ENCODE assay signal across 27 cellular contexts in the genomic region with DNA sequence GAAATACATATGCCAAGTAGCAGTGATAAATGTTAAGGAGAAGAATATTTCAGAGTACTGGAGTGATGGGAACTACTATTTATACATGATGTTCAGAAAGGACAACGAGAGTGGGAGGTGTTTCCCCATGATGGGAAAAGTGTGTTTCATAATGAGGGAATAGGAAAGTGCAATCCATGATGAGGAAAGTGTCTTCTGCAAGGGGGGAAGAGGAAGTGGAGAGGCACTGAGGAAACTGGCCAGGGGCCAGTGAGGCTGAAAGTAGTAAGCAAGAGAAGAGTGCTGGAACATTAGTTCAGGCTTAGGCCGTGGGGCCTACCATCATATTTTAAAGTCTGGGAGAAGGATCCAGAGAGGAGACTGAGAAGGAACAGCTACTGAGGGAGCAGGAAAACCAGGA.
DNase-seq lines count a peak whose midpoint lies in the region; ATAC-seq and TF ChIP-seq lines count a peak whose summit lies in the region.
"Had no signal": no experiment of that assay in that cellular context is flagged by ENCODE, and none has a peak within 500 bp of the region (broad histone marks: within the 10 kb centered on the region; RNA-seq: fewer than 3 reads in every experiment).

No MANE protein-coding gene starts in this region.

- no peak for TF ChIP-seq EP300 in transverse colon (IDR thresholded peaks at IDR 0.05; ENCODE audit: low read depth)

- DNase-seq in SIG-M5 treated with dmso at 0.1 percent for 504 hours (lab: John Stamatoyannopoulos, UW; ENCODE audit: unreplicated experiment) (peak; percentile 37), SIG-M5 (lab: John Stamatoyannopoulos, UW) (no peak), left lung (peak; percentile 45 to 65), transverse colon (peak; percentile 12), globus pallidus (ENCODE audit: low spot score) (no peak)
- DNase-seq in central memory CD8-positive, alpha-beta T cell (ENCODE audit: low spot score in 2 of 2), result no peak
- DNase-seq in activated CD4-positive, alpha-beta T cell treated with anti-CD3 and anti-CD28 coated beads for 4 hours, result no peak
- DNase-seq in stimulated activated CD4-positive, alpha-beta T cell treated with anti-CD3 and anti-CD28 coated beads, Interleukin-4, amount 100 ng/mL, for 4 hours, result no peak
- DNase-seq: 8988T; activated CD4-positive, alpha-beta T cell treated with anti-CD3 and anti-CD28 coated beads, Interleukin-2, amount 10 ng/mL, durations not matched to agents 24 days and 14 days; activated CD8-positive, alpha-beta memory T cell treated with anti-CD3 and anti-CD28 coated beads for 24 hours; activated T-cell treated with anti-CD3 and anti-CD28 coated beads for 4 hours; brain microvascular endothelial cell; CD4-positive, alpha-beta memory T cell; immature natural killer cell; NCI-H1105 treated with DMSO at 0.1 percent for 48 hours; NCI-H2029; NCI-H526; PC-9; stimulated activated CD4-positive, alpha-beta T cell treated with anti-CD3 and anti-CD28 coated beads, Interleukin-4, amount 100 ng/mL, for 1 hour; WERI-Rb-1 had no signal

- no peak for TF ChIP-seq POLR2A in transverse colon (IDR thresholded peaks at IDR 0.05)

- H3K4me3 ChIP-seq in left lung (no peak overlapping the region), transverse colon (no peak overlapping the region)
- H3K4me3 ChIP-seq: K562, neural progenitor cell, PC-9 had no signal

- in situ Hi-C loops in transverse colon (cut with MboI; ENCODE audit: low pct_ligation_motif_present in 1 of 4, low pct_unique_long_range_greater_than_20kb in 1 of 4, low sequenced_read_pairs in 3 of 4), result no loop called here

- intact Hi-C loops in left lung (cut with DNase I) (no loop called here), transverse colon (cut with DNase I; ENCODE audit: low total_unique reads) (no loop called here)

- H3K4me3 Mint-ChIP-seq in central memory CD8-positive, alpha-beta T cell, result no peak overlapping the region
- H3K4me3 Mint-ChIP-seq: activated CD4-positive, alpha-beta T cell treated with anti-CD3 and anti-CD28 coated beads, Interleukin-2, amount 10 ng/mL, durations not matched to agents 24 days and 14 days; activated naive CD4-positive, alpha-beta T cell treated with anti-CD3 and anti-CD28 coated beads, Interleukin-2, amount 50 U/mL, for 24 hours; CD4-positive, alpha-beta memory T cell; immature natural killer cell; neural progenitor cell; T-helper 2 cell treated with Interferon-gamma antibody and Interleukin-4, amounts not matched to agents 5 μg/mL and 100 μg/mL, for 36 hours had no signal

- H3K9me3 ChIP-seq in left lung (no peaks in the 10 kb centered on the region), transverse colon (no peaks in the 10 kb centered on the region)

- no peaks in the 10 kb centered on the region for H3K9me3 Mint-ChIP-seq in central memory CD8-positive, alpha-beta T cell
- H3K9me3 Mint-ChIP-seq: activated CD4-positive, alpha-beta T cell treated with anti-CD3 and anti-CD28 coated beads, Interleukin-2, amount 10 ng/mL, durations not matched to agents 24 days and 14 days; activated naive CD4-positive, alpha-beta T cell treated with anti-CD3 and anti-CD28 coated beads, Interleukin-2, amount 50 U/mL, for 24 hours; CD4-positive, alpha-beta memory T cell; neural progenitor cell; T-helper 2 cell treated with Interferon-gamma antibody and Interleukin-4, amounts not matched to agents 5 μg/mL and 100 μg/mL, for 36 hours had no signal

- no peaks in the 10 kb centered on the region for H3K36me3 Mint-ChIP-seq in central memory CD8-positive, alpha-beta T cell (ENCODE audit: insufficient read depth)
- H3K36me3 Mint-ChIP-seq: activated naive CD4-positive, alpha-beta T cell treated with anti-CD3 and anti-CD28 coated beads, Interleukin-2, amount 50 U/mL, for 24 hours; CD4-positive, alpha-beta memory T cell; immature natural killer cell; neural progenitor cell had no signal

- ATAC-seq in central memory CD8-positive, alpha-beta T cell (replicated peaks; ENCODE audit: extremely low read depth, poor library complexity, severe bottlenecking), result no peak
- no peak for ATAC-seq in left lung
- ATAC-seq: K562, left lobe of liver, sciatic nerve had no signal

- TF ChIP-seq CTCF in left lung (IDR thresholded peaks at IDR 0.05), result no peak
- no peak for TF ChIP-seq CTCF in transverse colon (IDR thresholded peaks at IDR 0.05)

- no peaks in the 10 kb centered on the region for H3K27me3 Mint-ChIP-seq in central memory CD8-positive, alpha-beta T cell
- H3K27me3 Mint-ChIP-seq: activated CD4-positive, alpha-beta T cell treated with anti-CD3 and anti-CD28 coated beads, Interleukin-2, amount 10 ng/mL, durations not matched to agents 24 days and 14 days; activated naive CD4-positive, alpha-beta T cell treated with anti-CD3 and anti-CD28 coated beads, Interleukin-2, amount 50 U/mL, for 24 hours had no signal

- H3K4me1 Mint-ChIP-seq in central memory CD8-positive, alpha-beta T cell, result no peaks in the 10 kb centered on the region
- H3K4me1 Mint-ChIP-seq: activated CD4-positive, alpha-beta T cell treated with anti-CD3 and anti-CD28 coated beads, Interleukin-2, amount 10 ng/mL, durations not matched to agents 24 days and 14 days; activated naive CD4-positive, alpha-beta T cell treated with anti-CD3 and anti-CD28 coated beads, Interleukin-2, amount 50 U/mL, for 24 hours; immature natural killer cell; neural progenitor cell had no signal

- H3K4me1 ChIP-seq in left lung (peaks cover 0 to 17% of the 10 kb centered on the region in 2 donors), transverse colon (no peaks in the 10 kb centered on the region)

- 64 to 73% methylated on average over 2 of the region's 2 CpGs for WGBS in transverse colon (ENCODE audit: low coverage in 1 of 2), 2 donors

- H3K36me3 ChIP-seq in left lung (peaks cover 0 to 8% of the 10 kb centered on the region in 2 donors), transverse colon (no peaks in the 10 kb centered on the region)
- H3K36me3 ChIP-seq: brain microvascular endothelial cell, neural progenitor cell, WERI-Rb-1 had no signal

- peak overlapping the region; percentile 1 for H3K27ac Mint-ChIP-seq in central memory CD8-positive, alpha-beta T cell (ENCODE audit: low read depth)
- H3K27ac Mint-ChIP-seq: activated CD4-positive, alpha-beta T cell treated with anti-CD3 and anti-CD28 coated beads, Interleukin-2, amount 10 ng/mL, durations not matched to agents 24 days and 14 days; activated naive CD4-positive, alpha-beta T cell treated with anti-CD3 and anti-CD28 coated beads, Interleukin-2, amount 50 U/mL, for 24 hours; CD4-positive, alpha-beta memory T cell; immature natural killer cell; neural progenitor cell; T-helper 2 cell treated with Interferon-gamma antibody and Interleukin-4, amounts not matched to agents 5 μg/mL and 100 μg/mL, for 36 hours had no signal

- no peaks in the 10 kb centered on the region for H3K27me3 ChIP-seq in left lung
- H3K27me3 ChIP-seq in transverse colon, result no peaks in the 10 kb centered on the region
- H3K27me3 ChIP-seq: brain microvascular endothelial cell, neural progenitor cell had no signal

- H3K27ac ChIP-seq in left lung (peak overlapping the region in 1 of 2 donors; percentile 66), transverse colon (no peak overlapping the region)
- H3K27ac ChIP-seq: brain microvascular endothelial cell, neural progenitor cell, PC-9, WERI-Rb-1 had no signal

Comparison
In these comparisons a context has a peak if more than half of its experiments do, and no peak if none do; other contexts are left out.
1. DNase-seq: peak in SIG-M5 treated with dmso at 0.1 percent for 504 hours (single experiment), left lung (2 of 2) and transverse colon (single experiment); none in SIG-M5 (single experiment), central memory CD8-positive, alpha-beta T cell (0 of 2), activated CD4-positive, alpha-beta T cell treated with anti-CD3 and anti-CD28 coated beads for 4 hours (0 of 2), globus pallidus (single experiment) and stimulated activated CD4-positive, alpha-beta T cell treated with anti-CD3 and anti-CD28 coated beads, Interleukin-4, amount 100 ng/mL, for 4 hours (0 of 2).